Comparison of ENCODE assay signal across 1 cellular context in the genomic region with DNA sequence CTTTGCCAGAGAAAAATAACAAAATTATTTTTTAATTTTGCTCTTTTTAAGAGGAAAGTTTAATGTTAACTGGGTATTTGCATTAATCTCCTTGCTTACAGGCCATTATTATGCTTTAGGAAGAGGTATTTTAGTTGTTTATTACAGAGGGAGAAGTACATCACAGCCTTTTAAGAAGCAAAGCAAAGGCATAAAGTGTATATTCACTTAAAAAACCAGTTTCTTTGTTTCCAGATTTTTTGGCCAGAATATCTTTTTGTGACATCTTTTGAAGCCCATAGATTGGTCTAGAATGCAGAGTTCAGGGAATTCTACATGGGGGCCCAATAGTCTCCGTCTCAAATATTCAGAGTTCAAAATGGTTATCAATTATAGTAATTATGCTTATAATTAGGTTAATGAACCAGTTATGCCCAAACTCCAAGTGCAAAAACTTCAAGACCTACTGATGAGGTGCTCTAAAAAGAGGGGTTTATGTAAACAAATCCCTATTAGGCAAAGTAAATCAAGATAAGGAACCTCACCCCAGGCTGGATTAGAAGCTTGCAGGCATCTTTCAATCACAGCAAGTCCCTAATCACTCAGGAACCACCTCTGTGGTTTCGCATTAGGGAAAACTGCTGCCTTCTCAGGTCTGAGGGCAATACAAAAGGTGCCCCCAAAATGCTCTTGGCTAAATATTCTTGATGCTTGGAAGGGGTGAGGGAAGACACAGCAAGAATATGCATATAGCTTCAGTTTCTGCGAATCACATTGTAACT.
TF ChIP-seq lines count a peak whose summit lies in the region.

No MANE protein-coding gene starts in this region.

TF ChIP-seq in WTC11, 78 proteins besides CTCF, POLR2A, EP300 and RAD21 (continued from another document):
- TF ChIP-seq, protein P1, sequence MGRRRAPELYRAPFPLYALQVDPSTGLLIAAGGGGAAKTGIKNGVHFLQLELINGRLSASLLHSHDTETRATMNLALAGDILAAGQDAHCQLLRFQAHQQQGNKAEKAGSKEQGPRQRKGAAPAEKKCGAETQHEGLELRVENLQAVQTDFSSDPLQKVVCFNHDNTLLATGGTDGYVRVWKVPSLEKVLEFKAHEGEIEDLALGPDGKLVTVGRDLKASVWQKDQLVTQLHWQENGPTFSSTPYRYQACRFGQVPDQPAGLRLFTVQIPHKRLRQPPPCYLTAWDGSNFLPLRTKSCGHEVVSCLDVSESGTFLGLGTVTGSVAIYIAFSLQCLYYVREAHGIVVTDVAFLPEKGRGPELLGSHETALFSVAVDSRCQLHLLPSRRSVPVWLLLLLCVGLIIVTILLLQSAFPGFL (CRISPR knock-in tag; IDR thresholded peaks at IDR 0.05; ENCODE audit: borderline replicate concordance) = no peak
- TF ChIP-seq ZNF396 (CRISPR knock-in tag; IDR thresholded peaks at IDR 0.05; ENCODE audit: borderline replicate concordance) = no peak
- TF ChIP-seq, protein P2, sequence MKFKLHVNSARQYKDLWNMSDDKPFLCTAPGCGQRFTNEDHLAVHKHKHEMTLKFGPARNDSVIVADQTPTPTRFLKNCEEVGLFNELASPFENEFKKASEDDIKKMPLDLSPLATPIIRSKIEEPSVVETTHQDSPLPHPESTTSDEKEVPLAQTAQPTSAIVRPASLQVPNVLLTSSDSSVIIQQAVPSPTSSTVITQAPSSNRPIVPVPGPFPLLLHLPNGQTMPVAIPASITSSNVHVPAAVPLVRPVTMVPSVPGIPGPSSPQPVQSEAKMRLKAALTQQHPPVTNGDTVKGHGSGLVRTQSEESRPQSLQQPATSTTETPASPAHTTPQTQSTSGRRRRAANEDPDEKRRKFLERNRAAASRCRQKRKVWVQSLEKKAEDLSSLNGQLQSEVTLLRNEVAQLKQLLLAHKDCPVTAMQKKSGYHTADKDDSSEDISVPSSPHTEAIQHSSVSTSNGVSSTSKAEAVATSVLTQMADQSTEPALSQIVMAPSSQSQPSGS (CRISPR knock-in tag; IDR thresholded peaks at IDR 0.05; ENCODE audit: borderline replicate concordance, low read depth) = no peak
